ENCODE assay signal across 13 cellular contexts in the genomic region with DNA sequence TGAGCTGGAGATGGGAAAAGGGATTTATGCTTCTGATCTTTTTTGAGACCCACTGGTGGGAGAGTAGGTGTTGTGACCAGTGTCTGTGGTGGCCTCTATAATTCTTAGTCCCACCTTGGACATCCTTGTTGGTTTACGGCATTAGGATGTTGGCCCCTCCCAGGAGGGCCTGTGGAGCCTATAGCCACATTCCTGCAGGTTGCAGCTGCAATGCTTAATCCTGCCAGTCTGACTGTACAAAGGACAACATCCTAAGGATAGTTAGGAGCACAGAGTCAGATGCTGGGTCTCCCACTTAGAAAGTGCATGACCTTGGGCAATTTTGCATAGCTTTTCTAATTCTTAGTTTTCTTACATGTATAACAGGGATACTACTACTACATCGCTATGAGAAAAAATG.
DNase-seq lines count a peak whose midpoint lies in the region; ATAC-seq and TF ChIP-seq lines count a peak whose summit lies in the region.
"Had no signal": no experiment of that assay in that cellular context is flagged by ENCODE, and none has a peak within 500 bp of the region (broad histone marks: within the 10 kb centered on the region; RNA-seq: fewer than 3 reads in every experiment).

No MANE protein-coding gene starts in this region.

- peaks cover 18% of the 10 kb centered on the region for H3K4me1 ChIP-seq in BLaER1

- peaks cover 0 to 18% of the 10 kb centered on the region in 2 donors for H3K9me3 Mint-ChIP-seq in activated naive CD4-positive, alpha-beta T cell treated with anti-CD3 and anti-CD28 coated beads, Interleukin-2, amount 50 U/mL, for 72 hours
- H3K9me3 Mint-ChIP-seq in mesothelial cell of epicardium (peaks cover 14% of the 10 kb centered on the region), Calu3 (ENCODE audit: low read depth, unreplicated experiment) (no peaks in the 10 kb centered on the region)
- H3K9me3 Mint-ChIP-seq: type B pancreatic cell had no signal

- H3K36me3 Mint-ChIP-seq in activated naive CD4-positive, alpha-beta T cell treated with anti-CD3 and anti-CD28 coated beads, Interleukin-2, amount 50 U/mL, for 72 hours = peaks cover 5 to 18% of the 10 kb centered on the region in 2 donors
- H3K36me3 Mint-ChIP-seq in mesothelial cell of epicardium = peaks cover 5% of the 10 kb centered on the region
- H3K36me3 Mint-ChIP-seq in Calu3 (ENCODE audit: insufficient read depth, unreplicated experiment) = no peaks in the 10 kb centered on the region
- H3K36me3 Mint-ChIP-seq: type B pancreatic cell had no signal

- no peaks in the 10 kb centered on the region for H3K27me3 ChIP-seq in BLaER1

- H3K27me3 Mint-ChIP-seq in mesothelial cell of epicardium (ENCODE audit: low read depth) (no peaks in the 10 kb centered on the region), Calu3 (ENCODE audit: unreplicated experiment) (no peaks in the 10 kb centered on the region)
- H3K27me3 Mint-ChIP-seq: type B pancreatic cell had no signal

- H3K4me3 ChIP-seq in BLaER1 = no peak overlapping the region

- H3K4me2 ChIP-seq in BLaER1 = peak overlapping the region; percentile 32

- H3K9me3 ChIP-seq in BLaER1 = no peaks in the 10 kb centered on the region

- H3K4me3 Mint-ChIP-seq in mesothelial cell of epicardium (no peak overlapping the region), Calu3 (ENCODE audit: low read depth, unreplicated experiment) (no peak overlapping the region)
- H3K4me3 Mint-ChIP-seq: nephron progenitor cell, type B pancreatic cell had no signal

- BruUV-seq in Calu3 (replicated peaks; lab: Mats Ljungman, UMichigan) = no TSS peak

- no peak overlapping the region for H3K27ac ChIP-seq in BLaER1

- CTCF ChIA-PET in Calu3 (lab: Charles Lee) = no interaction called here

- no peaks in the 10 kb centered on the region for H4K20me1 ChIP-seq in BLaER1

- TF ChIP-seq CTCF in mesothelial cell of epicardium (IDR thresholded peaks at IDR 0.05; ENCODE audit: unreplicated experiment) (no peak), Calu3 (IDR thresholded peaks at IDR 0.05; ENCODE audit: unreplicated experiment) (no peak)

- ATAC-seq in activated naive CD4-positive, alpha-beta T cell treated with anti-CD3 and anti-CD28 coated beads, Interleukin-2, amount 50 U/mL, for 72 hours = no peak
- ATAC-seq in HG02840 (IDR thresholded peaks at IDR 0.05; ENCODE audit: low FRiP score, unreplicated experiment) (no peak), GM21515 (IDR thresholded peaks at IDR 0.05; ENCODE audit: unreplicated experiment) (no peak), HG03025 (IDR thresholded peaks at IDR 0.05; ENCODE audit: low FRiP score, unreplicated experiment) (no peak)
- ATAC-seq: Right ventricle myocardium inferior had no signal

- intact Hi-C loops in Calu3 (cut with micrococcal nuclease; ENCODE audit: unreplicated experiment) = no loop called here

- H3K9ac ChIP-seq in BLaER1 = no peak overlapping the region

- DNase-seq in HT-29 (ENCODE audit: low spot score) (peak; percentile 4), mesothelial cell of epicardium (ENCODE audit: low spot score in 2 of 2, unreplicated experiment in 2 of 2) (no peak), Calu3 (no peak)
- no peak for DNase-seq in activated naive CD4-positive, alpha-beta T cell treated with anti-CD3 and anti-CD28 coated beads, Interleukin-2, amount 50 U/mL, for 72 hours (ENCODE audit: low spot score in 2 of 2)
- DNase-seq: hypothalamus, NCI-H1694, nephron progenitor cell had no signal

- H3K27ac Mint-ChIP-seq in activated naive CD4-positive, alpha-beta T cell treated with anti-CD3 and anti-CD28 coated beads, Interleukin-2, amount 50 U/mL, for 72 hours = peak overlapping the region; percentile 86 to 95
- H3K27ac Mint-ChIP-seq in mesothelial cell of epicardium (peak overlapping the region; percentile 90), Calu3 (ENCODE audit: unreplicated experiment) (no peak overlapping the region)
- H3K27ac Mint-ChIP-seq: nephron progenitor cell, type B pancreatic cell had no signal

- H3K4me1 Mint-ChIP-seq in mesothelial cell of epicardium (peaks cover 45% of the 10 kb centered on the region), Calu3 (ENCODE audit: low read depth, unreplicated experiment) (peaks cover 20% of the 10 kb centered on the region)

- no peaks in the 10 kb centered on the region for H3K36me3 ChIP-seq in BLaER1
